In genomic region chr19:14318873-14319272, GRCh38 we compare ENCODE assay signal across 1 cellular context.
A peak's percentile ranks its signal among the peaks of the same experiment; 100 is the strongest.
TF ChIP-seq lines count a peak whose summit lies in the region.

No MANE protein-coding gene starts in this region.

TF ChIP-seq in HepG2, 621 proteins besides CTCF, POLR2A, EP300 and RAD21 (continued from another document):
- TF ChIP-seq SALL1 (CRISPR knock-in tag; IDR thresholded peaks at IDR 0.05) (peak; percentile 11; the same call in 1 of the 2 replicates), STAG1 (CRISPR knock-in tag; IDR thresholded peaks at IDR 0.05) (peak; percentile 53), IKZF1 (IDR thresholded peaks at IDR 0.05) (no peak)
TF ChIP-seq in HepG2: peak in this region for 4.
